Comparison of ENCODE assay signal across 8 cellular contexts in the genomic region with DNA sequence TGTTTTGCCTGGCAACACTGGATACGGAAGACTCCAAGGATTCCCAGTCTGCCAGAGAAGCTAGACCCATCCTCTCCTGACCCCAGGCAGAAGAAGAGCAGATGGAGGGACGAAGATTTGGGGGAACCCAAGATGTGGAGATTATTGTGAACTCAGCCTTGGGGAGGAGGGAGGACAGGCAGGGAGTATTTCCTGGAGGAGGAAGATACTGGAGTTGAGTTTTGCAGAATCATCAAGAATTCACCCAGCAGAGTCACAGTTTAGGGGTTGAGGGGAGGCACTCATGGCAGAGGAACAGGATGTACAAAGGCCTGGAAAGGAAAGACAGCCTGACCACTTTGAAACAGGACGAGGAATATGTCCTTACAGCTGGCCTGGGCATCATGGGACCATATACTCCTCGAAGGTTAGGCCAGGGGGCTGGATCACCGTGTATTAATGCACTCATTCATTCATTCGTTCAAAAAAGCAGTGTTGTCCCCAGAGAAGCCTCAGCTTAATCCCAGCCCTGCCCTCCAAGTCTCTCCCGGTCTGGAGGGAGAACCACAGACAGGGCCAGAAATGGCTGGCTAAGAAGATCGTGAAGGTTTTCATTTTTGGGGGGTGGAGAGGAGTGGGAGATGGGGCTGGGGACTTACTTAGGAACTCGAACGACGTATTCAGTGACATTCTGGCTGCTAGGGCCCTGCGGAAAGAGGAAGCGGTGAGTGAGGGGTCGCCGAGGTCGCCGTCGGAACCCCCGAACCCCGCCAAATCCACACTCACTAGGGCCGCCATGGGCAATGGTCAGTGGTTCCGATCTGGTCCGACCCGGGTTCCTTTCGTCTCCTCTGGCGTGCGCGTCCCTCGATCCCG. TPM values are rescaled to one million over a fixed set of nuclear protein-coding genes. Genes with fewer than 3 reads are reported as not detected.
DNase-seq lines count a peak whose midpoint lies in the region; ATAC-seq and TF ChIP-seq lines count a peak whose summit lies in the region.

No MANE protein-coding gene starts in this region.

- no peak for TF ChIP-seq CTCF in AG09309 (IDR thresholded peaks at IDR 0.05; ENCODE audit: control insufficient read depth, insufficient read depth, low read depth, low read length, missing control alignments)
- no peak for TF ChIP-seq CTCF in ascending aorta (IDR thresholded peaks at IDR 0.05)
- TF ChIP-seq CTCF in lower lobe of right lung (IDR thresholded peaks at IDR 0.05), result no peak

- no peaks in the 10 kb centered on the region for H3K27me3 ChIP-seq in ascending aorta
- no peaks in the 10 kb centered on the region for H3K27me3 ChIP-seq in lower lobe of right lung (ENCODE audit: low read depth)

- H3K36me3 ChIP-seq in ascending aorta, result peaks cover 26 to 27% of the 10 kb centered on the region in 2 donors
- H3K36me3 ChIP-seq in lower lobe of right lung, result peaks cover 35% of the 10 kb centered on the region

- H3K27ac ChIP-seq in ascending aorta (peak overlapping the region; percentile 94), lower lobe of right lung (peak overlapping the region; percentile 99)

- ATAC-seq in HG02588 (IDR thresholded peaks at IDR 0.05; ENCODE audit: unreplicated experiment) (peak; percentile 3), lower lobe of right lung (peak in 1 of 2 donors; percentile 14)

- intact Hi-C loops in ascending aorta (cut with DNase I) (loop anchor here (1.0 to 2.0 kb wide), 4 partner anchors 19 to 66 kb away; a partner anchor contains a TSS), lower lobe of right lung (cut with DNase I) (no loop called here)

- H3K4me1 ChIP-seq in ascending aorta, result peaks cover 9 to 14% of the 10 kb centered on the region in 2 donors
- H3K4me1 ChIP-seq in lower lobe of right lung, result peaks cover 10% of the 10 kb centered on the region

- no peaks in the 10 kb centered on the region for H3K9me3 ChIP-seq in ascending aorta
- H3K9me3 ChIP-seq in lower lobe of right lung, result no peaks in the 10 kb centered on the region

- H3K4me3 ChIP-seq in AG09309 (ENCODE audit: control insufficient read depth, low read depth, low read length) (peak overlapping the region; percentile 87), ascending aorta (peak overlapping the region; percentile 74 to 75), lower lobe of right lung (peak overlapping the region; percentile 79)

- DNase-seq in AG09309 (ENCODE audit: low read depth) (no peak), ascending aorta (ENCODE audit: low spot score in 2 of 2) (no peak), lower lobe of right lung (no peak), DMS153 (lab: John Stamatoyannopoulos, UW) (no peak), NCI-H2029 (lab: John Stamatoyannopoulos, UW) (no peak)
- DNase-seq in stimulated activated CD4-positive, alpha-beta T cell treated with anti-CD3 and anti-CD28 coated beads, Interleukin-12 subunit alpha, Interleukin-12 subunit beta, amount 100 ng/mL, for 4 hours, result no peak
- DNase-seq in activated CD4-positive, CD25-positive, alpha-beta regulatory T cell (lab: John Stamatoyannopoulos, UW), result no peak

RNA-seq across cellular contexts. Expression of a gene that starts 0.5 kb away (rescaled TPM):
- total RNA-seq in ascending aorta, result 67.9 TPM
- 49.4 TPM for total RNA-seq in lower lobe of right lung

RNA-seq across cellular contexts. Expression of a gene that starts 16.7 kb away (rescaled TPM):
- total RNA-seq in ascending aorta (not detected), lower lobe of right lung (2.2 TPM)

RNA-seq across cellular contexts. Expression of a gene that starts 19.9 kb away (rescaled TPM):
- total RNA-seq in ascending aorta (68.8 TPM), lower lobe of right lung (61.5 TPM)

RNA-seq across cellular contexts. Expression of a gene that starts 31.1 kb away (rescaled TPM):
- total RNA-seq in ascending aorta (240 TPM), lower lobe of right lung (48.7 TPM)

RNA-seq across cellular contexts. Expression of a gene that starts 32.2 kb away (rescaled TPM):
- 152 TPM for total RNA-seq in ascending aorta
- 173 TPM for total RNA-seq in lower lobe of right lung
